14 cellular contexts compared by ENCODE assay signal in the genomic region with DNA sequence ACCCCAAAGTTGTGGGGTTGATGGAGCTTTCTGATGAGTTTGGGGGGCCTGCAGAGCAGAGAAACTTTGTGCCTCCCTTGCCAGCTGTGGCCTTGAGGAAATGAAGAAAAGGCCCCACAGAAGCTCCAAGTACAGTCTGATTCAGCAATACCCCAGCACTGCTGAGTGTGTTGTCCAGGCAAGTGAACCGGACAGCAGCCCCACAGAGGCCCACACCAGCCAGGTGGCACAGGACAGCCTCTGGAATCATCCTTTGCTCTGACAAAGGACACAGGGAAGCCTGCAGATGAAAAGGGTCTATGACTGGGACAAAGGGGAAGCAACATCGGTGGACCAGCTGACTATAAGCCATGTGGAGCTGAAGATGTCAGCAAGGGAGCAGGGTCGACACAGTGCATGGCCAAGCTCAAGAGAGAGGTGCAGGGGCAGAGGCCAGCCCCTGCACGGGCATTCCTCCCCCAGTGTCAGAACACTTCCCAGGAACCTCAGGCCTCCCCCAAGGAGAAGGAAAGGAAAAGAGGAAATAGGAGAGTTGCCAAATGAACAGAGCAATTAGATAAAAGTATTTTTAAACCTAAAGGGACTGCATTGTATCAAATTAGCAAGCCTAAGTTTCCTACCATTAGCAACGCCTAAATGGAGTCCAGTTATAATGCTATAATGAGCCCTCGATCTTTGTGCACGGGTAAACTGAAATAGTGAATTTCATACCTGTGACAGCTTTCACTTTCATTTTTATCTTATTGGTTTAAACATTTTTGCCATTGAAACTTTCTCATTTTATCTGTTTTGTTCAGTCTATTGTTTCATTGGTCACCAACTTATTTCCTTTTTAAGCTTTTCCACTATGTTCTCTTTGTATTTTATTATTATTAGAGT. TPM values are rescaled to one million over a fixed set of nuclear protein-coding genes. Genes with fewer than 3 reads are reported as not detected.
DNase-seq lines count a peak whose midpoint lies in the region; ATAC-seq and TF ChIP-seq lines count a peak whose summit lies in the region.
"Had no signal": no experiment of that assay in that cellular context is flagged by ENCODE, and none has a peak within 500 bp of the region (broad histone marks: within the 10 kb centered on the region; RNA-seq: fewer than 3 reads in every experiment).

No MANE protein-coding gene starts in this region.

- H3K4me1 ChIP-seq in OCI-LY3 (ENCODE audit: low read length): peaks cover 29% of the 10 kb centered on the region
- H3K4me1 ChIP-seq in skeletal muscle satellite cell (ENCODE audit: control insufficient read depth, insufficient read depth, low read length): no peaks in the 10 kb centered on the region
- H3K4me1 ChIP-seq in smooth muscle cell (ENCODE audit: low read depth): no peaks in the 10 kb centered on the region
- H3K4me1 ChIP-seq: HAP-1 had no signal

- H3K27ac ChIP-seq in OCI-LY3 (ENCODE audit: low read length): peak overlapping the region; percentile 2; the same call in 1 of the 2 replicates
- no peak overlapping the region for H3K27ac ChIP-seq in smooth muscle cell (ENCODE audit: low read depth)
- H3K27ac ChIP-seq: SK-N-MC had no signal

- TF ChIP-seq CTCF in OCI-LY3 (IDR thresholded peaks at IDR 0.05; ENCODE audit: low read depth, low read length): no peak
- TF ChIP-seq CTCF in smooth muscle cell (IDR thresholded peaks at IDR 0.05; ENCODE audit: borderline replicate concordance, insufficient read depth, poor library complexity, severe bottlenecking): no peak

- ATAC-seq in effector memory CD8-positive, alpha-beta T cell (replicated peaks): peak; percentile 56
- ATAC-seq: esophagus mucosa had no signal

- DNase-seq in activated CD4-positive, CD25-positive, alpha-beta regulatory T cell treated with anti-CD3 and anti-CD28 coated beads, Interleukin-2, amount 50 U/mL, for 72 hours: peak; percentile 30
- DNase-seq in activated CD4-positive, CD25-positive, alpha-beta regulatory T cell (lab: John Stamatoyannopoulos, UW): no peak
- peak in 2 of 3 experiments; percentile 1 to 7 for DNase-seq in effector memory CD8-positive, alpha-beta T cell
- DNase-seq in smooth muscle cell (lab: John Stamatoyannopoulos, UW; ENCODE audit: unreplicated experiment) (no peak), DMS114 treated with DMSO at 0.1 percent for 48 hours (lab: John Stamatoyannopoulos, UW; ENCODE audit: unreplicated experiment) (no peak), NCI-H2171 treated with DMSO at 0.1 percent for 48 hours (lab: John Stamatoyannopoulos, UW) (no peak)
- DNase-seq: NCI-H187; stimulated activated CD4-positive, alpha-beta T cell treated with anti-CD3 and anti-CD28 coated beads, Interleukin-1b, Interleukin-23, amount 100 ng/mL, for 48 hours had no signal

- H3K27me3 Mint-ChIP-seq in effector memory CD8-positive, alpha-beta T cell: no peaks in the 10 kb centered on the region

- peak overlapping the region; percentile 92 to 93 for H3K4me3 Mint-ChIP-seq in effector memory CD8-positive, alpha-beta T cell

- 83% methylated on average over 7 of the region's 7 CpGs for WGBS in smooth muscle cell (ENCODE audit: low lambda C conversion rate)

- H3K4me2 ChIP-seq in OCI-LY3 (ENCODE audit: low read length) (peak overlapping the region; percentile 84), skeletal muscle satellite cell (ENCODE audit: low read length) (peak overlapping the region; percentile 38), smooth muscle cell (no peak overlapping the region)

- H3K4me1 Mint-ChIP-seq in effector memory CD8-positive, alpha-beta T cell (ENCODE audit: low read depth in 2 of 2): peaks cover 5 to 9% of the 10 kb centered on the region in 2 donors

- H3K79me2 ChIP-seq in OCI-LY3 (ENCODE audit: low read length): no peaks in the 10 kb centered on the region
- H3K79me2 ChIP-seq in smooth muscle cell (ENCODE audit: low read depth): no peaks in the 10 kb centered on the region

- H3K9me3 Mint-ChIP-seq in effector memory CD8-positive, alpha-beta T cell: no peaks in the 10 kb centered on the region

- peak overlapping the region; percentile 98 for H3K27ac Mint-ChIP-seq in effector memory CD8-positive, alpha-beta T cell

- H3K9me3 ChIP-seq in OCI-LY3 (ENCODE audit: insufficient read depth, low read length) (no peaks in the 10 kb centered on the region), skeletal muscle satellite cell (replicated peaks; ENCODE audit: low read length) (no peaks in the 10 kb centered on the region), smooth muscle cell (replicated peaks; ENCODE audit: low read depth) (no peaks in the 10 kb centered on the region)
- H3K9me3 ChIP-seq: HAP-1 had no signal

- H4K20me1 ChIP-seq in OCI-LY3 (ENCODE audit: insufficient read depth, low read length) (no peaks in the 10 kb centered on the region), smooth muscle cell (ENCODE audit: low read depth) (no peaks in the 10 kb centered on the region)

- peak overlapping the region; percentile 97 for H2AFZ ChIP-seq in OCI-LY3 (ENCODE audit: low read depth, low read length)
- H2AFZ ChIP-seq in smooth muscle cell (ENCODE audit: low read depth): no peak overlapping the region

- H3K36me3 ChIP-seq in OCI-LY3 (replicated peaks; ENCODE audit: low read depth, low read length): no peaks in the 10 kb centered on the region
- no peaks in the 10 kb centered on the region for H3K36me3 ChIP-seq in skeletal muscle satellite cell (ENCODE audit: insufficient read depth, low read length)
- H3K36me3 ChIP-seq in smooth muscle cell (ENCODE audit: low read depth): no peaks in the 10 kb centered on the region
- H3K36me3 ChIP-seq: HAP-1 had no signal

- H3K36me3 Mint-ChIP-seq in effector memory CD8-positive, alpha-beta T cell (ENCODE audit: insufficient read depth): no peaks in the 10 kb centered on the region

- peak overlapping the region; percentile 58 for H3K4me3 ChIP-seq in OCI-LY3 (ENCODE audit: low read length)
- H3K4me3 ChIP-seq in skeletal muscle satellite cell (ENCODE audit: low read length): no peak overlapping the region
- H3K4me3 ChIP-seq in smooth muscle cell: no peak overlapping the region
- H3K4me3 ChIP-seq: HAP-1, SK-N-MC had no signal

- H3K27me3 ChIP-seq in OCI-LY3 (ENCODE audit: low read depth, low read length): no peaks in the 10 kb centered on the region
- H3K27me3 ChIP-seq in skeletal muscle satellite cell (ENCODE audit: control insufficient read depth, insufficient read depth, low read length): peaks cover 5% of the 10 kb centered on the region
- H3K27me3 ChIP-seq in smooth muscle cell (ENCODE audit: low read depth): no peaks in the 10 kb centered on the region

- no peaks in the 10 kb centered on the region for H3F3A ChIP-seq in smooth muscle cell (ENCODE audit: low read depth)

- H3K9ac ChIP-seq in OCI-LY3 (ENCODE audit: low read length) (peak overlapping the region; percentile 23), skeletal muscle satellite cell (ENCODE audit: low read depth, low read length) (no peak overlapping the region), smooth muscle cell (ENCODE audit: low read depth) (no peak overlapping the region)

RNA-seq across cellular contexts. Expression of gene PTGDR, which starts 46.3 kb away (rescaled TPM):
- total RNA-seq in skeletal muscle satellite cell (2012; rRNA removed): 1.3 and 1.8 TPM in 2 replicates
- total RNA-seq in smooth muscle cell: not detected in 2 replicates
- not detected in 2 replicates for polyA plus RNA-seq in smooth muscle cell
- total RNA-seq: esophagus mucosa, lung microvascular endothelial cell had no signal

Comparison
In these comparisons a context has a peak if more than half of its experiments do, and no peak if none do; other contexts are left out.
1. DNase-seq: peak in activated CD4-positive, CD25-positive, alpha-beta regulatory T cell treated with anti-CD3 and anti-CD28 coated beads, Interleukin-2, amount 50 U/mL, for 72 hours (single experiment) and effector memory CD8-positive, alpha-beta T cell (2 of 3); none in activated CD4-positive, CD25-positive, alpha-beta regulatory T cell (0 of 4), smooth muscle cell (single experiment), DMS114 treated with DMSO at 0.1 percent for 48 hours (single experiment) and NCI-H2171 treated with DMSO at 0.1 percent for 48 hours (single experiment).